In the genomic region with DNA sequence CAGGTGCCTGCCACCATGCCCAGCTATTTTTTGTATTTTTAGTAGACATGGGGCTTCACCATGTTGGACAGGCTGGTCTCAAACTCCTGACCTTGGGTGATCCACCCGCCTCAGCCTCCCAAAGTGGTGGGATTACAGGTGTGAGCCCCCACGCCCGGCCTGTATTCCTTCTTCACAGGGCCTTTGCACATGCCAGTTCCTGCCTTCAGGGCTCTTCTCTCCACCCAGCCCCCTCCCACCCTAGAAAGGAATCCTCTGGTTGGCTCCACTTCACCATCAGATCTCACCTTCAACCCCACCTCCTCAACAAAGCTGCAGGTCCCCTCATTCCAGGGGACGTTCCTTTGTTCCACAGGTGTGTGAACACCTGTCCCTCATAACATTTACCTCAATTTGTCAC, we compare ENCODE assay signal across 13 cellular contexts. TPM values are rescaled to one million over a fixed set of nuclear protein-coding genes. Genes with fewer than 3 reads are reported as not detected.
DNase-seq lines count a peak whose midpoint lies in the region; ATAC-seq, FAIRE-seq and TF ChIP-seq lines count a peak whose summit lies in the region.
"Had no signal": no experiment of that assay in that cellular context is flagged by ENCODE, and none has a peak within 500 bp of the region (broad histone marks: within the 10 kb centered on the region; RNA-seq: fewer than 3 reads in every experiment).

No MANE protein-coding gene starts in this region.

- no peak overlapping the region for H3K27ac ChIP-seq in HepG2 (ENCODE audit: extremely low read length, insufficient read depth, low read length)
- no peak overlapping the region for H3K27ac ChIP-seq in right lobe of liver
- no peak overlapping the region for H3K27ac ChIP-seq in fibroblast of lung (ENCODE audit: insufficient read depth, low read length)
- H3K27ac ChIP-seq in upper lobe of left lung, result no peak overlapping the region
- peak overlapping the region in 1 of 4 donors; percentile 93 for H3K27ac ChIP-seq in esophagus squamous epithelium
- H3K27ac ChIP-seq in left lung, result no peak overlapping the region
- H3K27ac ChIP-seq in ovary, result peak overlapping the region in 1 of 2 donors; percentile 2

- H3K27me3 ChIP-seq in HepG2 (ENCODE audit: control insufficient read depth in 1 of 2, insufficient read depth in 2 of 2, low read length in 2 of 2) (no peaks in the 10 kb centered on the region), right lobe of liver (no peaks in the 10 kb centered on the region), fibroblast of lung (ENCODE audit: control insufficient read depth, insufficient read depth, low read length) (no peaks in the 10 kb centered on the region), upper lobe of left lung (no peaks in the 10 kb centered on the region), esophagus squamous epithelium (no peaks in the 10 kb centered on the region), left lung (no peaks in the 10 kb centered on the region), ovary (no peaks in the 10 kb centered on the region)
- H3K27me3 ChIP-seq: uterus had no signal

- H3K4me3 ChIP-seq in HepG2 (replicated peaks in 1 of 3; ENCODE audit: insufficient read depth in 1 of 3, low read depth in 2 of 3, low read length in 3 of 3) (no peak overlapping the region; a peak in 1 of 6 replicates), right lobe of liver (no peak overlapping the region), fibroblast of lung (replicated peaks in 1 of 4; ENCODE audit: control extremely low read depth in 1 of 4, insufficient read depth in 1 of 4, low read depth in 3 of 4, low read length in 4 of 4) (peak overlapping the region in 2 of 4 experiments; percentile 10 to 92), upper lobe of left lung (peak overlapping the region in 3 of 4 donors; percentile 83 to 95 (median 89)), esophagus squamous epithelium (peak overlapping the region in 2 of 4 donors; percentile 75 to 94), left lung (peak overlapping the region in 1 of 2 donors; percentile 90), ovary (no peak overlapping the region)

- no peak for TF ChIP-seq RAD21 in HepG2 (CRISPR knock-in tag; IDR thresholded peaks at IDR 0.05)

- POLR2A ChIA-PET in HepG2 (lab: Yijun Ruan, JAX) (interaction anchor here (0.7 to 0.9 kb wide), 2 partner anchors 72 to 166 kb away, joined by 3 read pairs; no protein-coding TSS in a partner anchor), WTC11 (lab: Charles Lee) (no interaction called here)

- 83% methylated on average over 4 of the region's 4 CpGs for WGBS in HepG2 (ENCODE audit: low lambda C conversion rate)
- WGBS in right lobe of liver (ENCODE audit: insufficient coverage, low coverage, low lambda C conversion rate, missing lambda C conversion rate), result 67% methylated on average over 1 of the region's 4 CpGs
- WGBS in upper lobe of left lung, 2 donors, result 94 to 96% methylated on average over 4 of the region's 4 CpGs
- WGBS in esophagus squamous epithelium, 2 donors, result 86 to 95% methylated on average over 4 of the region's 4 CpGs
- WGBS in ovary, 3 donors, result 80 to 87% (median 84%) methylated on average over 4 of the region's 4 CpGs

- in situ Hi-C loops in HepG2 (cut with HindIII; ENCODE audit: extremely low pct_ligation_motif_present, low pct_unique_long_range_greater_than_20kb), result no loop called here

- no peak for TF ChIP-seq CTCF in HepG2 (CRISPR knock-in tag; IDR thresholded peaks at IDR 0.05)
- TF ChIP-seq CTCF in right lobe of liver (IDR thresholded peaks at IDR 0.05), result no peak
- no peak for TF ChIP-seq CTCF in WTC11 (IDR thresholded peaks at IDR 0.05)
- no peak for TF ChIP-seq CTCF in fibroblast of lung (conservative IDR thresholded peaks at IDR 0.05 in 1 of 2, IDR thresholded peaks at IDR 0.05 in 1 of 2; ENCODE audit: low read depth in 1 of 2, low read length in 2 of 2)
- TF ChIP-seq CTCF in upper lobe of left lung (IDR thresholded peaks at IDR 0.05), result no peak
- no peak for TF ChIP-seq CTCF in esophagus squamous epithelium (IDR thresholded peaks at IDR 0.05)
- TF ChIP-seq CTCF in left lung (IDR thresholded peaks at IDR 0.05), result no peak
- TF ChIP-seq CTCF in ovary (IDR thresholded peaks at IDR 0.05), result no peak

- no peaks in the 10 kb centered on the region; the same call in 1 of the 2 replicates for H4K20me1 ChIP-seq in HepG2 (ENCODE audit: insufficient read depth, low read length)
- H4K20me1 ChIP-seq in fibroblast of lung (ENCODE audit: control insufficient read depth, extremely low read depth, insufficient read depth, low read length), result no peaks in the 10 kb centered on the region

- peaks cover 24% of the 10 kb centered on the region for H3K4me1 Mint-ChIP-seq in WTC11

- peaks cover 5 to 23% of the 10 kb centered on the region in 2 experiments; a peak in 2 of 5 replicates for H3K36me3 ChIP-seq in HepG2 (replicated peaks in 1 of 2; ENCODE audit: control insufficient read depth in 1 of 2, insufficient read depth in 2 of 2, low read length in 2 of 2)
- H3K36me3 ChIP-seq in right lobe of liver, result peaks cover 0 to 3% (median 0%) of the 10 kb centered on the region in 4 donors
- H3K36me3 ChIP-seq in fibroblast of lung (ENCODE audit: control insufficient read depth, insufficient read depth, low read length), result peaks cover 6% of the 10 kb centered on the region
- H3K36me3 ChIP-seq in upper lobe of left lung, result peaks cover 0 to 28% (median 15%) of the 10 kb centered on the region in 4 donors
- peaks cover 0 to 45% (median 3%) of the 10 kb centered on the region in 3 donors for H3K36me3 ChIP-seq in esophagus squamous epithelium
- peaks cover 0 to 37% of the 10 kb centered on the region in 2 donors for H3K36me3 ChIP-seq in left lung
- no peaks in the 10 kb centered on the region for H3K36me3 ChIP-seq in ovary
- H3K36me3 ChIP-seq: uterus had no signal

- peaks cover 62% of the 10 kb centered on the region for H3K4me1 ChIP-seq in HepG2 (ENCODE audit: insufficient read depth, low read length)
- H3K4me1 ChIP-seq in right lobe of liver, result peaks cover 0 to 27% (median 11%) of the 10 kb centered on the region in 4 donors
- peaks cover 4% of the 10 kb centered on the region for H3K4me1 ChIP-seq in fibroblast of lung (ENCODE audit: control insufficient read depth, extremely low read depth, insufficient read depth, low read length)
- peaks cover 26 to 49% (median 32%) of the 10 kb centered on the region in 4 donors for H3K4me1 ChIP-seq in upper lobe of left lung
- H3K4me1 ChIP-seq in esophagus squamous epithelium, result peaks cover 22 to 60% (median 25%) of the 10 kb centered on the region in 3 donors
- H3K4me1 ChIP-seq in left lung, result peaks cover 15 to 47% of the 10 kb centered on the region in 2 donors
- peaks cover 5% of the 10 kb centered on the region for H3K4me1 ChIP-seq in ovary (ENCODE audit: insufficient read depth)

- H3K9ac ChIP-seq in HepG2 (ENCODE audit: insufficient read depth, low read depth, low read length), result no peak overlapping the region
- no peak overlapping the region for H3K9ac ChIP-seq in fibroblast of lung (ENCODE audit: insufficient read depth, low read length)

- H3K27me3 Mint-ChIP-seq in WTC11 (ENCODE audit: low read depth), result no peaks in the 10 kb centered on the region; the same call in 1 of the 2 replicates

- DNase-seq in HepG2 (ENCODE audit: low spot score) (no peak), right lobe of liver (no peak), WTC11 (ENCODE audit: low spot score) (no peak), fibroblast of lung (ENCODE audit: low read depth in 2 of 2) (no peak), upper lobe of left lung (no peak), esophagus squamous epithelium (lab: John Stamatoyannopoulos, UW) (no peak), left lung (no peak), ovary (no peak)
- DNase-seq: activated CD4-positive, alpha-beta T cell treated with anti-CD3 and anti-CD28 coated beads for 4 hours; uterus had no signal

- H3K4me3 Mint-ChIP-seq in WTC11, result peak overlapping the region; percentile 81; the same call in 1 of the 2 replicates

- H2AFZ ChIP-seq in HepG2 (ENCODE audit: low read length) (no peak overlapping the region), fibroblast of lung (ENCODE audit: low read length) (no peak overlapping the region)

- H3K4me2 ChIP-seq in HepG2 (ENCODE audit: low read depth, low read length) (peak overlapping the region; percentile 78), fibroblast of lung (ENCODE audit: extremely low read depth, insufficient read depth, low read length) (peak overlapping the region; percentile 34)

- no peak for TF ChIP-seq POLR2A in HepG2 (IDR thresholded peaks at IDR 0.05; ENCODE audit: insufficient read depth in 1 of 2, low read depth in 2 of 2, low read length in 2 of 2)
- no peak for TF ChIP-seq POLR2A in right lobe of liver (IDR thresholded peaks at IDR 0.05)
- TF ChIP-seq POLR2A in upper lobe of left lung (IDR thresholded peaks at IDR 0.05), result no peak
- no peak for TF ChIP-seq POLR2A in esophagus squamous epithelium (IDR thresholded peaks at IDR 0.05)
- TF ChIP-seq POLR2A in ovary (IDR thresholded peaks at IDR 0.05), result no peak

- no peak for TF ChIP-seq EP300 in HepG2 (IDR thresholded peaks at IDR 0.05; ENCODE audit: low read depth in 2 of 2, low read length in 2 of 2)
- TF ChIP-seq EP300 in HepG2 (CRISPR knock-in tag; IDR thresholded peaks at IDR 0.05; ENCODE audit: borderline replicate concordance), result no peak
- TF ChIP-seq EP300 in upper lobe of left lung (IDR thresholded peaks at IDR 0.05), result no peak
- no peak for TF ChIP-seq EP300 in ovary (IDR thresholded peaks at IDR 0.05)

- no peaks in the 10 kb centered on the region for H3K9me3 ChIP-seq in HepG2 (ENCODE audit: low read length)
- no peaks in the 10 kb centered on the region for H3K9me3 ChIP-seq in right lobe of liver
- H3K9me3 ChIP-seq in fibroblast of lung (ENCODE audit: control insufficient read depth, insufficient read depth, low read depth, low read length), result no peaks in the 10 kb centered on the region
- no peaks in the 10 kb centered on the region for H3K9me3 ChIP-seq in upper lobe of left lung
- H3K9me3 ChIP-seq in esophagus squamous epithelium, result no peaks in the 10 kb centered on the region
- H3K9me3 ChIP-seq in left lung, result no peaks in the 10 kb centered on the region
- H3K9me3 ChIP-seq in ovary, result no peaks in the 10 kb centered on the region
- H3K9me3 ChIP-seq: uterus had no signal

- H3K9me3 Mint-ChIP-seq in WTC11, result no peaks in the 10 kb centered on the region

- peaks cover 4% of the 10 kb centered on the region; the same call in 1 of the 2 replicates for H3K36me3 Mint-ChIP-seq in WTC11

- no TSS peak for BruUV-seq in HepG2 (replicated peaks; lab: Mats Ljungman, UMichigan)

- CTCF ChIA-PET in HepG2 (lab: Yijun Ruan, JAX; ENCODE audit: low intra/inter-chr PET ratio, low total read pairs), result interaction anchor here (2.4 kb wide), 1 partner anchor 34 kb away, joined by 21 read pairs; no protein-coding TSS in a partner anchor
- CTCF ChIA-PET in WTC11 (lab: Charles Lee), result interaction anchor here (0.6 to 1.5 kb wide), 3 partner anchors 15 to 319 kb away, joined by 3 to 5 read pairs (median 3); no protein-coding TSS in a partner anchor

- peak overlapping the region; percentile 57 for H3K27ac Mint-ChIP-seq in WTC11

- peaks cover 42% of the 10 kb centered on the region for H3K79me2 ChIP-seq in HepG2 (ENCODE audit: insufficient read depth, low read length)
- peaks cover 38% of the 10 kb centered on the region for H3K79me2 ChIP-seq in fibroblast of lung (ENCODE audit: control insufficient read depth, insufficient read depth, low read length)

- intact Hi-C loops in HepG2 (cut with micrococcal nuclease; ENCODE audit: unreplicated experiment) (no loop called here), right lobe of liver (cut with DNase I) (loop anchor here (5.0 to 10.0 kb wide), 2 partner anchors 53 to 55 kb away; no protein-coding TSS in a partner anchor), esophagus squamous epithelium (cut with DNase I) (no loop called here), left lung (cut with DNase I) (no loop called here), ovary (cut with DNase I) (loop anchor here in 3 of 4 donors (5.0 to 10.0 kb wide), 2 partner anchors 53 to 55 kb away; no protein-coding TSS in a partner anchor)

- FAIRE-seq in HepG2 (lab: Jason Lieb, UNC), result no peak
- FAIRE-seq: islet of Langerhans had no signal

- ATAC-seq in HepG2 (no peak), right lobe of liver (no peak), WTC11 (no peak), upper lobe of left lung (ENCODE audit: low FRiP score in 2 of 2) (no peak), left lung (no peak)
- ATAC-seq: Right ventricle myocardium inferior had no signal

RNA-seq across cellular contexts. Expression of gene POLR3H, which starts 2.0 kb away (rescaled TPM):
- total RNA-seq in HepG2 (2016; rRNA removed; fragmentation: Illumina TruSeq; extraction: Trizol) (28.6 and 30.3 TPM in 2 replicates), right lobe of liver (10 to 100 TPM in 5 of 6 experiments, 1 to 10 TPM in 1; 9.5 to 23.0 (median 18.0) TPM), WTC11 (2021) (28.8 to 30.8 TPM (median 29.8 TPM) in 3 replicates), fibroblast of lung (15.4 and 19.7 TPM in 2 replicates), upper lobe of left lung (10 to 100 TPM; 35.6 to 73.5 (median 53.0) TPM), esophagus squamous epithelium (10 to 100 TPM; 13.7 to 23.3 (median 16.1) TPM), left lung (10 to 100 TPM; 31.3 to 55.4 TPM), ovary (10 to 100 TPM; 17.2 to 84.6 (median 52.9) TPM)
- total RNA-seq in HepG2 (2016; cell fraction: cytosol; rRNA removed; fragmentation: Illumina TruSeq; extraction: Trizol; ENCODE audit: low read depth), result 13.1 and 13.9 TPM in 2 replicates
- 27.8 and 29.2 TPM in 2 replicates for total RNA-seq in HepG2 (2016; cell fraction: insoluble cytoplasmic fraction; rRNA removed; fragmentation: Illumina TruSeq; extraction: Trizol)
- 33.4 and 34.4 TPM in 2 replicates for total RNA-seq in HepG2 (2016; cell fraction: membrane; rRNA removed; fragmentation: Illumina TruSeq; extraction: Trizol)
- 20.8 and 24.8 TPM in 2 replicates for total RNA-seq in HepG2 (2016; cell fraction: nucleus; rRNA removed; fragmentation: Illumina TruSeq; extraction: Trizol)
- polyA plus RNA-seq in HepG2 (2011; rRNA removed) (10.3 and 11.2 TPM in 2 replicates), fibroblast of lung (42.6 and 62.5 TPM in 2 replicates), ovary (10 to 100 TPM; 15.7 to 34.1 TPM)
- polyA plus RNA-seq in HepG2 (2011; cell fraction: cytosol; rRNA removed), result 8.4 and 9.9 TPM in 2 replicates
- polyA plus RNA-seq in HepG2 (2011; cell fraction: nucleus; rRNA removed), result 10.0 and 10.5 TPM in 2 replicates
- 8.6 and 11.1 TPM in 2 replicates for polyA plus RNA-seq in HepG2 (2012)
- 40.9 and 52.2 TPM in 2 replicates for polyA plus RNA-seq in HepG2 (2016; cell fraction: cytosol; fragmentation: Illumina TruSeq; extraction: Trizol; ENCODE audit: low read depth)
- polyA plus RNA-seq in HepG2 (2016; cell fraction: insoluble cytoplasmic fraction; fragmentation: Illumina TruSeq; extraction: Trizol; ENCODE audit: low read depth), result 37.9 and 45.4 TPM in 2 replicates
- polyA plus RNA-seq in HepG2 (2016; cell fraction: membrane; fragmentation: Illumina TruSeq; extraction: Trizol; ENCODE audit: low read depth), result 50.3 and 61.8 TPM in 2 replicates
- polyA plus RNA-seq in HepG2 (2016; cell fraction: nucleus; fragmentation: Illumina TruSeq; extraction: Trizol; ENCODE audit: insufficient read depth, low read depth), result 38.0 and 40.7 TPM in 2 replicates
- 18.2 and 44.3 TPM in 2 replicates for polyA minus RNA-seq in HepG2 (2011; rRNA and poly(A)+ RNA removed; ENCODE audit: low replicate concordance)
- 3.3 and 3.9 TPM in 2 replicates for polyA minus RNA-seq in HepG2 (2011; cell fraction: cytosol; rRNA and poly(A)+ RNA removed)
- 16.3 and 17.3 TPM in 2 replicates for polyA minus RNA-seq in HepG2 (2011; cell fraction: nucleus; rRNA and poly(A)+ RNA removed)
- 45.0 and 75.3 TPM in 2 replicates for polyA plus RNA-seq in fibroblast of lung (2012)
- polyA minus RNA-seq in fibroblast of lung (ENCODE audit: low replicate concordance), result 86.8 and 140 TPM in 2 replicates

RNA-seq across cellular contexts. Expression of gene CSDC2, which starts 18.6 kb away (rescaled TPM):
- total RNA-seq in HepG2 (2016; rRNA removed; fragmentation: Illumina TruSeq; extraction: Trizol) (0.11 and 0.17 TPM in 2 replicates), right lobe of liver (1 to 10 TPM in 1 of 6 experiments, under 1 TPM in 4, not detected in 1; 0.31 to 3.8 (median 0.37) TPM), WTC11 (2021) (1.1 to 1.9 TPM (median 1.7 TPM) in 3 replicates), fibroblast of lung (8.2 and 15.2 TPM in 2 replicates), upper lobe of left lung (1 to 10 TPM; 1.3 to 8.4 (median 5.7) TPM), esophagus squamous epithelium (1 to 10 TPM in 2 of 4 donors, under 1 TPM in 2; 0.19 to 2.7 (median 0.73) TPM), left lung (1 to 10 TPM; 5.1 to 5.5 TPM), ovary (100 to 1,000 TPM in 4 of 7 donors, 10 to 100 TPM in 3; 56.9 to 209 (median 101) TPM)
- 0.18 TPM in 1 of 2 replicates, not detected in the other for total RNA-seq in HepG2 (2016; cell fraction: cytosol; rRNA removed; fragmentation: Illumina TruSeq; extraction: Trizol; ENCODE audit: low read depth)
- total RNA-seq in HepG2 (2016; cell fraction: insoluble cytoplasmic fraction; rRNA removed; fragmentation: Illumina TruSeq; extraction: Trizol), result 0.12 and 0.28 TPM in 2 replicates
- 0.07 and 0.09 TPM in 2 replicates for total RNA-seq in HepG2 (2016; cell fraction: membrane; rRNA removed; fragmentation: Illumina TruSeq; extraction: Trizol)
- total RNA-seq in HepG2 (2016; cell fraction: nucleus; rRNA removed; fragmentation: Illumina TruSeq; extraction: Trizol), result not detected in 2 replicates
- polyA plus RNA-seq in HepG2 (2011; rRNA removed) (0.26 and 0.47 TPM in 2 replicates), fibroblast of lung (3.3 and 11.2 TPM in 2 replicates), ovary (100 to 1,000 TPM in 1 of 2 donors, 1 to 10 TPM in 1; 2.5 to 151 TPM)
- 0.24 and 0.38 TPM in 2 replicates for polyA plus RNA-seq in HepG2 (2011; cell fraction: cytosol; rRNA removed)
- polyA plus RNA-seq in HepG2 (2011; cell fraction: nucleus; rRNA removed), result 0.96 and 1.1 TPM in 2 replicates
- 0.16 and 0.33 TPM in 2 replicates for polyA plus RNA-seq in HepG2 (2012)
- polyA plus RNA-seq in HepG2 (2016; cell fraction: cytosol; fragmentation: Illumina TruSeq; extraction: Trizol; ENCODE audit: low read depth), result 0.03 and 0.05 TPM in 2 replicates
- polyA plus RNA-seq in HepG2 (2016; cell fraction: insoluble cytoplasmic fraction; fragmentation: Illumina TruSeq; extraction: Trizol; ENCODE audit: low read depth), result 0.41 TPM in 1 of 2 replicates, not detected in the other
- polyA plus RNA-seq in HepG2 (2016; cell fraction: membrane; fragmentation: Illumina TruSeq; extraction: Trizol; ENCODE audit: low read depth), result 0.08 and 0.15 TPM in 2 replicates
- 0.22 and 0.27 TPM in 2 replicates for polyA plus RNA-seq in HepG2 (2016; cell fraction: nucleus; fragmentation: Illumina TruSeq; extraction: Trizol; ENCODE audit: insufficient read depth, low read depth)
- polyA minus RNA-seq in HepG2 (2011; rRNA and poly(A)+ RNA removed; ENCODE audit: low replicate concordance), result 0.40 and 0.82 TPM in 2 replicates
- polyA minus RNA-seq in HepG2 (2011; cell fraction: cytosol; rRNA and poly(A)+ RNA removed), result 0.26 and 0.40 TPM in 2 replicates
- 0.12 and 0.13 TPM in 2 replicates for polyA minus RNA-seq in HepG2 (2011; cell fraction: nucleus; rRNA and poly(A)+ RNA removed)
- 8.2 and 32.3 TPM in 2 replicates for polyA plus RNA-seq in fibroblast of lung (2012)
- 6.2 and 14.9 TPM in 2 replicates for polyA minus RNA-seq in fibroblast of lung (ENCODE audit: low replicate concordance)
- total RNA-seq: pulmonary artery endothelial cell had no signal

RNA-seq across cellular contexts. Expression of gene PMM1, which starts 47.4 kb away (rescaled TPM):
- total RNA-seq in HepG2 (2016; rRNA removed; fragmentation: Illumina TruSeq; extraction: Trizol) (17.8 and 23.0 TPM in 2 replicates), right lobe of liver (10 to 100 TPM; 21.6 to 45.1 (median 36.2) TPM), WTC11 (2021) (14.8 to 15.7 TPM (median 15.0 TPM) in 3 replicates), fibroblast of lung (26.2 and 32.4 TPM in 2 replicates), upper lobe of left lung (100 to 1,000 TPM in 4 of 6 donors, 10 to 100 TPM in 2; 42.1 to 226 (median 105) TPM), esophagus squamous epithelium (10 to 100 TPM; 17.9 to 65.2 (median 49.5) TPM), left lung (10 to 100 TPM; 36.5 to 46.0 TPM), ovary (10 to 100 TPM; 40.5 to 68.6 (median 55.7) TPM)
- 9.2 and 11.2 TPM in 2 replicates for total RNA-seq in HepG2 (2016; cell fraction: cytosol; rRNA removed; fragmentation: Illumina TruSeq; extraction: Trizol; ENCODE audit: low read depth)
- 18.6 and 19.0 TPM in 2 replicates for total RNA-seq in HepG2 (2016; cell fraction: insoluble cytoplasmic fraction; rRNA removed; fragmentation: Illumina TruSeq; extraction: Trizol)
- 17.5 and 18.7 TPM in 2 replicates for total RNA-seq in HepG2 (2016; cell fraction: membrane; rRNA removed; fragmentation: Illumina TruSeq; extraction: Trizol)
- total RNA-seq in HepG2 (2016; cell fraction: nucleus; rRNA removed; fragmentation: Illumina TruSeq; extraction: Trizol), result 16.8 and 18.6 TPM in 2 replicates
- polyA plus RNA-seq in HepG2 (2011; rRNA removed) (95.6 and 100 TPM in 2 replicates), fibroblast of lung (73.0 and 110 TPM in 2 replicates), ovary (10 to 100 TPM; 19.9 to 76.6 TPM)
- polyA plus RNA-seq in HepG2 (2011; cell fraction: cytosol; rRNA removed), result 119 and 132 TPM in 2 replicates
- 140 and 147 TPM in 2 replicates for polyA plus RNA-seq in HepG2 (2011; cell fraction: nucleus; rRNA removed)
- polyA plus RNA-seq in HepG2 (2012), result 63.2 and 90.3 TPM in 2 replicates
- polyA plus RNA-seq in HepG2 (2016; cell fraction: cytosol; fragmentation: Illumina TruSeq; extraction: Trizol; ENCODE audit: low read depth), result 21.5 and 21.9 TPM in 2 replicates
- polyA plus RNA-seq in HepG2 (2016; cell fraction: insoluble cytoplasmic fraction; fragmentation: Illumina TruSeq; extraction: Trizol; ENCODE audit: low read depth), result 35.6 and 42.4 TPM in 2 replicates
- polyA plus RNA-seq in HepG2 (2016; cell fraction: membrane; fragmentation: Illumina TruSeq; extraction: Trizol; ENCODE audit: low read depth), result 24.2 and 24.7 TPM in 2 replicates
- polyA plus RNA-seq in HepG2 (2016; cell fraction: nucleus; fragmentation: Illumina TruSeq; extraction: Trizol; ENCODE audit: insufficient read depth, low read depth), result 46.6 and 53.0 TPM in 2 replicates
- polyA minus RNA-seq in HepG2 (2011; rRNA and poly(A)+ RNA removed; ENCODE audit: low replicate concordance), result 13.2 and 78.6 TPM in 2 replicates
- 35.6 and 37.7 TPM in 2 replicates for polyA minus RNA-seq in HepG2 (2011; cell fraction: cytosol; rRNA and poly(A)+ RNA removed)
- polyA minus RNA-seq in HepG2 (2011; cell fraction: nucleus; rRNA and poly(A)+ RNA removed), result 26.9 and 27.8 TPM in 2 replicates
- polyA plus RNA-seq in fibroblast of lung (2012), result 79.3 and 106 TPM in 2 replicates
- polyA minus RNA-seq in fibroblast of lung (ENCODE audit: low replicate concordance), result 58.3 and 100 TPM in 2 replicates

Comparison
In these comparisons a context has a peak if more than half of its experiments do, and no peak if none do; other contexts are left out.
1. intact Hi-C loops: an anchor here in right lobe of liver (5.0 to 10.0 kb wide) and ovary (5.0 to 10.0 kb wide); none called in HepG2, esophagus squamous epithelium and left lung.
2. H3K4me3 ChIP-seq: peak in upper lobe of left lung (3 of 4); none in HepG2 (0 of 3), right lobe of liver (0 of 3) and ovary (single experiment).